Comparison of ENCODE assay signal across 15 cellular contexts in the genomic region with DNA sequence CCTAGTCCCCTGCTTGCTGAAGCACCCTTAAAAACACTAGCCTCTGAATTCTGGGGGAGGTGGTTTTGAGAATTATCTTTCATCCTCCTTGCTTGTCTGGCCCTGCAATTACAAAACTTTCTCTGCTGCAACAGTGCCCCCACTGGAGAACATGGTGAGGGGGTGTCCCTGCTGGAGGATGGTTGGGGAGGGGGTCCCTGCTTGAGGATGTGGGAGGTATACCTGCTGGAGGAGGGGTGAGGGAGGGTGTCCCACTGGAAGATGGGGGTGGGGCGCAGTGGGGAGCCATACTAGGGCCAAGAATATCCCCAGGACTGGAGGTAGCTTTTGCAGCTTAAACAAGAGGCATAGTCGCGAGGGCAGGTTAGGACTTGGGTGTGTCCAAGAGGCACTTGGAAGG. TPM values are rescaled to one million over a fixed set of nuclear protein-coding genes. Genes with fewer than 3 reads are reported as not detected.
DNase-seq lines count a peak whose midpoint lies in the region; FAIRE-seq and TF ChIP-seq lines count a peak whose summit lies in the region.
"Had no signal": no experiment of that assay in that cellular context is flagged by ENCODE, and none has a peak within 500 bp of the region (broad histone marks: within the 10 kb centered on the region; RNA-seq: fewer than 3 reads in every experiment).

No MANE protein-coding gene starts in this region.

- H3K4me3 ChIP-seq in AG09309 (ENCODE audit: control insufficient read depth, low read depth, low read length) (no peak overlapping the region), WERI-Rb-1 (ENCODE audit: low read depth, low read length) (no peak overlapping the region), keratinocyte (ENCODE audit: control insufficient read depth in 2 of 3, extremely low read depth in 1 of 3, insufficient read depth in 2 of 3, low read depth in 1 of 3, low read length in 3 of 3) (no peak overlapping the region), foreskin fibroblast (ENCODE audit: low read depth in 1 of 2, low read length in 2 of 2) (no peak overlapping the region)
- H3K4me3 ChIP-seq: stomach had no signal

- H3K4me1 ChIP-seq in keratinocyte (ENCODE audit: control insufficient read depth, extremely low read depth, insufficient read depth, low read length): peaks cover 11% of the 10 kb centered on the region

- H3K9ac ChIP-seq in keratinocyte (ENCODE audit: control insufficient read depth, extremely low read depth, insufficient read depth, low read length): no peak overlapping the region

- H3K9me3 ChIP-seq in WERI-Rb-1 (ENCODE audit: severe bottlenecking) (no peaks in the 10 kb centered on the region), keratinocyte (ENCODE audit: control insufficient read depth, low read depth, low read length) (no peaks in the 10 kb centered on the region)
- H3K9me3 ChIP-seq: stomach had no signal

- H3K27ac ChIP-seq in WERI-Rb-1 (no peak overlapping the region), keratinocyte (ENCODE audit: control insufficient read depth, insufficient read depth, low read length) (no peak overlapping the region)

- dilution Hi-C loops in keratinocyte (cut with MboI; ENCODE audit: extremely low pct_ligation_motif_present, low sequenced_read_pairs): no loop called here

- no peak overlapping the region for H2AFZ ChIP-seq in keratinocyte (ENCODE audit: control insufficient read depth, low read length)

- no peaks in the 10 kb centered on the region for H4K20me1 ChIP-seq in keratinocyte (ENCODE audit: control insufficient read depth, extremely low read depth, insufficient read depth, low read length)

- H3K4me2 ChIP-seq in keratinocyte (ENCODE audit: control insufficient read depth, extremely low read depth, insufficient read depth, low read depth, low read length): no peak overlapping the region

- no peaks in the 10 kb centered on the region for H3K79me2 ChIP-seq in keratinocyte (ENCODE audit: control insufficient read depth, insufficient read depth, low read length)

- no peaks in the 10 kb centered on the region for H3K9me1 ChIP-seq in keratinocyte (ENCODE audit: control insufficient read depth, extremely low read depth, insufficient read depth, low read length)

- in situ Hi-C loops in GM13977 (cut with MboI; ENCODE audit: low pct_unique_long_range_greater_than_20kb, low sequenced_read_pairs, unreplicated experiment): no loop called here

- peak; percentile 13 for TF ChIP-seq CTCF in AG09309 (IDR thresholded peaks at IDR 0.05; ENCODE audit: control insufficient read depth, insufficient read depth, low read depth, low read length, missing control alignments)
- TF ChIP-seq CTCF in GM13977 (IDR thresholded peaks at IDR 0.05; ENCODE audit: extremely low read depth, insufficient read depth, missing control alignments): peak; percentile 32
- TF ChIP-seq CTCF in WERI-Rb-1 (IDR thresholded peaks at IDR 0.05; ENCODE audit: low read depth, low read length): peak; percentile 23; the same call in 1 of the 2 replicates
- TF ChIP-seq CTCF in keratinocyte (optimal IDR thresholded peaks at IDR 0.05 in 1 of 3, IDR thresholded peaks at IDR 0.05 in 1 of 3, conservative IDR thresholded peaks at IDR 0.05 in 1 of 3; ENCODE audit: extremely low read depth in 1 of 3, insufficient read depth in 2 of 3, low read length in 3 of 3): peak in 2 of 3 experiments; percentile 20 to 42
- TF ChIP-seq CTCF in foreskin fibroblast (IDR thresholded peaks at IDR 0.05; ENCODE audit: low read depth, low read length): no peak

- no peak for FAIRE-seq in keratinocyte (lab: Jason Lieb, UNC)

- H3K36me3 ChIP-seq in WERI-Rb-1: peaks cover under 1% of the 10 kb centered on the region; the same call in 1 of the 2 replicates
- peaks cover 0 to 3% of the 10 kb centered on the region in 2 experiments for H3K36me3 ChIP-seq in keratinocyte (ENCODE audit: control insufficient read depth in 2 of 2, extremely low read depth in 1 of 2, insufficient read depth in 2 of 2, low read length in 2 of 2)

- no peak for DNase-seq in AG09309 (ENCODE audit: low read depth)
- DNase-seq in GM13977 (ENCODE audit: low spot score): no peak
- DNase-seq in WERI-Rb-1: no peak
- DNase-seq in keratinocyte (ENCODE audit: low read depth, low spot score): no peak
- DNase-seq in islet precursor cell: no peak
- DNase-seq in kidney glomerular epithelial cell (lab: John Stamatoyannopoulos, UW): no peak
- no peak for DNase-seq in foreskin fibroblast
- no peak for DNase-seq in NCI-H1930 (lab: John Stamatoyannopoulos, UW)
- DNase-seq: activated CD8-positive, alpha-beta memory T cell treated with anti-CD3 and anti-CD28 coated beads for 24 hours; activated naive CD4-positive, alpha-beta T cell treated with Interleukin-2 at 50 U/mL for 16 hours; GDM1; immature natural killer cell; NCI-H345; retina; stomach had no signal

- H3K27me3 ChIP-seq in WERI-Rb-1 (ENCODE audit: insufficient read depth, low read depth, severe bottlenecking) (no peaks in the 10 kb centered on the region), keratinocyte (ENCODE audit: control insufficient read depth, extremely low read depth, insufficient read depth, low read length) (no peaks in the 10 kb centered on the region)
- H3K27me3 ChIP-seq: stomach had no signal

RNA-seq across cellular contexts. Expression of a gene that starts 3.2 kb away (rescaled TPM):
- polyA plus RNA-seq in keratinocyte: 4.7 to 5.9 TPM (median 4.8 TPM) in 3 replicates
- polyA plus RNA-seq in keratinocyte (2011; ENCODE audit: low read depth): 6.3 TPM
- polyA plus RNA-seq in keratinocyte (2011; cell fraction: cytosol; rRNA removed): 1.9 and 2.5 TPM in 2 replicates
- 18.7 and 21.0 TPM in 2 replicates for polyA plus RNA-seq in keratinocyte (2011; cell fraction: nucleus; rRNA removed)
- 5.4 and 6.7 TPM in 2 replicates for polyA plus RNA-seq in keratinocyte (2012; ENCODE audit: low replicate concordance)
- polyA minus RNA-seq in keratinocyte: 5.9 to 6.6 TPM (median 6.6 TPM) in 3 replicates
- 3.3 TPM for polyA minus RNA-seq in keratinocyte (2011; cell fraction: cytosol; rRNA and poly(A)+ RNA removed)
- polyA minus RNA-seq in keratinocyte (2011; cell fraction: nucleus; rRNA and poly(A)+ RNA removed): 8.0 and 9.4 TPM in 2 replicates

RNA-seq across cellular contexts. Expression of a gene that starts 18.6 kb away (rescaled TPM):
- polyA plus RNA-seq in keratinocyte: 0.03 to 0.18 TPM (median 0.03 TPM) in 3 replicates
- 0.27 TPM for polyA plus RNA-seq in keratinocyte (2011; ENCODE audit: low read depth)
- 0.06 and 0.08 TPM in 2 replicates for polyA plus RNA-seq in keratinocyte (2011; cell fraction: cytosol; rRNA removed)
- polyA plus RNA-seq in keratinocyte (2011; cell fraction: nucleus; rRNA removed): 0.14 and 0.25 TPM in 2 replicates
- 0.24 and 0.34 TPM in 2 replicates for polyA plus RNA-seq in keratinocyte (2012; ENCODE audit: low replicate concordance)
- 0.06 to 0.13 TPM in 2 of 3 replicates, not detected in the other for polyA minus RNA-seq in keratinocyte
- polyA minus RNA-seq in keratinocyte (2011; cell fraction: cytosol; rRNA and poly(A)+ RNA removed): not detected
- 0.16 TPM in 1 of 2 replicates, not detected in the other for polyA minus RNA-seq in keratinocyte (2011; cell fraction: nucleus; rRNA and poly(A)+ RNA removed)

RNA-seq across cellular contexts. Expression of a gene that starts 20.2 kb away (rescaled TPM):
- not detected in 3 replicates for polyA plus RNA-seq in keratinocyte
- not detected for polyA plus RNA-seq in keratinocyte (2011; ENCODE audit: low read depth)
- polyA plus RNA-seq in keratinocyte (2011; cell fraction: cytosol; rRNA removed): not detected in 2 replicates
- not detected in 2 replicates for polyA plus RNA-seq in keratinocyte (2011; cell fraction: nucleus; rRNA removed)
- polyA plus RNA-seq in keratinocyte (2012; ENCODE audit: low replicate concordance): 0.30 TPM in 1 of 2 replicates, not detected in the other
- not detected in 3 replicates for polyA minus RNA-seq in keratinocyte
- not detected for polyA minus RNA-seq in keratinocyte (2011; cell fraction: cytosol; rRNA and poly(A)+ RNA removed)
- polyA minus RNA-seq in keratinocyte (2011; cell fraction: nucleus; rRNA and poly(A)+ RNA removed): not detected in 2 replicates
- polyA plus RNA-seq: immature natural killer cell had no signal

RNA-seq across cellular contexts. Expression of a gene that starts 37.8 kb away (rescaled TPM):
- 140 to 158 TPM (median 152 TPM) in 3 replicates for polyA plus RNA-seq in keratinocyte
- 51.7 TPM for polyA plus RNA-seq in keratinocyte (2011; ENCODE audit: low read depth)
- 112 and 180 TPM in 2 replicates for polyA plus RNA-seq in keratinocyte (2011; cell fraction: cytosol; rRNA removed)
- 78.5 and 91.9 TPM in 2 replicates for polyA plus RNA-seq in keratinocyte (2011; cell fraction: nucleus; rRNA removed)
- polyA plus RNA-seq in keratinocyte (2012; ENCODE audit: low replicate concordance): 90.4 and 165 TPM in 2 replicates
- polyA minus RNA-seq in keratinocyte: 77.2 to 216 TPM (median 100.0 TPM) in 3 replicates
- polyA minus RNA-seq in keratinocyte (2011; cell fraction: cytosol; rRNA and poly(A)+ RNA removed): 81.9 TPM
- 19.7 and 33.3 TPM in 2 replicates for polyA minus RNA-seq in keratinocyte (2011; cell fraction: nucleus; rRNA and poly(A)+ RNA removed)

RNA-seq across cellular contexts. Expression of a gene that starts 41.0 kb away (rescaled TPM):
- polyA plus RNA-seq in keratinocyte: 76.1 to 107 TPM (median 88.4 TPM) in 3 replicates
- 29.4 TPM for polyA plus RNA-seq in keratinocyte (2011; ENCODE audit: low read depth)
- 77.6 and 112 TPM in 2 replicates for polyA plus RNA-seq in keratinocyte (2011; cell fraction: cytosol; rRNA removed)
- polyA plus RNA-seq in keratinocyte (2011; cell fraction: nucleus; rRNA removed): 116 and 137 TPM in 2 replicates
- polyA plus RNA-seq in keratinocyte (2012; ENCODE audit: low replicate concordance): 32.5 and 115 TPM in 2 replicates
- 106 to 202 TPM (median 106 TPM) in 3 replicates for polyA minus RNA-seq in keratinocyte
- 93.0 TPM for polyA minus RNA-seq in keratinocyte (2011; cell fraction: cytosol; rRNA and poly(A)+ RNA removed)
- 38.6 and 49.6 TPM in 2 replicates for polyA minus RNA-seq in keratinocyte (2011; cell fraction: nucleus; rRNA and poly(A)+ RNA removed)
